In genomic region chr21:32940079-32941014, GRCh38 we compare ENCODE assay signal across 7 cellular contexts.
DNase-seq lines count a peak whose midpoint lies in the region; ATAC-seq and TF ChIP-seq lines count a peak whose summit lies in the region.

No MANE protein-coding gene starts in this region.

- no peak overlapping the region for H3K4me3 ChIP-seq in body of pancreas
- no peak overlapping the region for H3K4me3 ChIP-seq in kidney epithelial cell (ENCODE audit: low read depth, low read length)

- peak; percentile 55 for DNase-seq in ELR (ENCODE audit: low read depth)
- peak; percentile 5 for DNase-seq in KG1 (lab: John Stamatoyannopoulos, UW)
- DNase-seq in RWPE1 (ENCODE audit: low spot score) = peak; percentile 44
- peak; percentile 34 to 59 (median 50) for DNase-seq in body of pancreas
- no peak for DNase-seq in kidney epithelial cell (ENCODE audit: low read depth)
- DNase-seq in stimulated activated CD8-positive, alpha-beta memory T cell treated with anti-CD3 and anti-CD28 coated beads, Interleukin-4, amount 100 ng/mL, for 48 hours = peak; percentile 46
- DNase-seq in ureter (ENCODE audit: low spot score) = no peak

- POLR2A ChIA-PET in RWPE1 (lab: Yijun Ruan, JAX; ENCODE audit: low non-redundant PET) = no interaction called here

- peak; percentile 78 for TF ChIP-seq CTCF in RWPE1 (conservative IDR thresholded peaks at IDR 0.05; ENCODE audit: low read depth)
- peak; percentile 62 to 81 (median 71) for TF ChIP-seq CTCF in body of pancreas (IDR thresholded peaks at IDR 0.05)
- TF ChIP-seq CTCF in kidney epithelial cell (IDR thresholded peaks at IDR 0.05; ENCODE audit: insufficient read depth, low read length, poor library complexity, severe bottlenecking) = peak; percentile 79

- H3K27ac ChIP-seq in RWPE1 = no peak overlapping the region
- H3K27ac ChIP-seq in body of pancreas = no peak overlapping the region

- no peak for TF ChIP-seq POLR2A in body of pancreas (IDR thresholded peaks at IDR 0.05)

- no peak for ATAC-seq in body of pancreas

- WGBS in body of pancreas, 2 donors = 39 to 40% methylated on average over 23 of the region's 23 CpGs

- CTCF ChIA-PET in RWPE1 (lab: Yijun Ruan, JAX) = interaction anchor here (0.5 to 1.5 kb wide), 15 partner anchors 9 to 256 kb away, joined by 3 to 11 read pairs (median 3); no protein-coding TSS in a partner anchor

- intact Hi-C loops in body of pancreas (cut with DNase I) = no loop called here

- no peaks in the 10 kb centered on the region for H3K36me3 ChIP-seq in body of pancreas (replicated peaks in 1 of 2; ENCODE audit: insufficient read depth in 1 of 2, low read depth in 2 of 2)
- H3K36me3 ChIP-seq in kidney epithelial cell (ENCODE audit: control insufficient read depth, insufficient read depth, low read length) = no peaks in the 10 kb centered on the region

- H3K27me3 ChIP-seq in body of pancreas (no peaks in the 10 kb centered on the region), kidney epithelial cell (ENCODE audit: control insufficient read depth, insufficient read depth, low read length) (peaks cover 3% of the 10 kb centered on the region)

- no peaks in the 10 kb centered on the region for H3K9me3 ChIP-seq in body of pancreas

- H3K4me1 ChIP-seq in body of pancreas = no peaks in the 10 kb centered on the region

Comparison
In these comparisons a context has a peak if more than half of its experiments do, and no peak if none do; other contexts are left out.
1. DNase-seq: peak in ELR (single experiment), KG1 (single experiment), RWPE1 (single experiment), body of pancreas (4 of 4) and stimulated activated CD8-positive, alpha-beta memory T cell treated with anti-CD3 and anti-CD28 coated beads, Interleukin-4, amount 100 ng/mL, for 48 hours (single experiment); none in kidney epithelial cell (single experiment) and ureter (single experiment).
2. Peak in every context shown above with its lines, with median percentiles within 50 percentile points of each other: CTCF ChIP-seq.